ENCODE assay signal across 19 cellular contexts in genomic region chr20:61720348-61720696, GRCh38.
DNase-seq lines count a peak whose midpoint lies in the region; ATAC-seq and TF ChIP-seq lines count a peak whose summit lies in the region.
"Had no signal": no experiment of that assay in that cellular context is flagged by ENCODE, and none has a peak within 500 bp of the region (broad histone marks: within the 10 kb centered on the region; RNA-seq: fewer than 3 reads in every experiment).

No MANE protein-coding gene starts in this region.

- H3K4me3 ChIP-seq in MM.1S (ENCODE audit: low read length) (0 out of 2 replicates have a peak overlapping the region, but pooled peaks have one; percentile 11), upper lobe of right lung (no peak overlapping the region), suprapubic skin (no peak overlapping the region)

- H3K4me1 Mint-ChIP-seq in activated naive CD4-positive, alpha-beta T cell treated with anti-CD3 and anti-CD28 coated beads, Interleukin-2, amount 50 U/mL, for 24 hours = peaks cover 10% of the 10 kb centered on the region
- H3K4me1 Mint-ChIP-seq in dendritic cell treated with granulocyte-macrophage colony-stimulating factor and Interleukin-4, amounts not matched to agents 40 ng/mL and 50 ng/mL, for 4 days (ENCODE audit: low read depth) = no peaks in the 10 kb centered on the region

- no peaks in the 10 kb centered on the region for H3K27me3 Mint-ChIP-seq in activated naive CD4-positive, alpha-beta T cell treated with anti-CD3 and anti-CD28 coated beads, Interleukin-2, amount 50 U/mL, for 24 hours
- H3K27me3 Mint-ChIP-seq in dendritic cell treated with granulocyte-macrophage colony-stimulating factor and Interleukin-4, amounts not matched to agents 40 ng/mL and 50 ng/mL, for 4 days = peaks cover 5% of the 10 kb centered on the region

- H3K4me1 ChIP-seq in MM.1S (ENCODE audit: low read length) (no peaks in the 10 kb centered on the region), upper lobe of right lung (no peaks in the 10 kb centered on the region), suprapubic skin (peaks cover 5% of the 10 kb centered on the region)
- H3K4me1 ChIP-seq: breast epithelium, esophagus squamous epithelium had no signal

- no peak overlapping the region for H3K9ac ChIP-seq in MM.1S (ENCODE audit: low read length)

- H4K20me1 ChIP-seq in MM.1S (ENCODE audit: insufficient read depth, low read length) = no peaks in the 10 kb centered on the region

- TF ChIP-seq EP300 in suprapubic skin (IDR thresholded peaks at IDR 0.05) = no peak

- TF ChIP-seq CTCF in MM.1S (IDR thresholded peaks at IDR 0.05; ENCODE audit: low read length) (no peak), upper lobe of right lung (IDR thresholded peaks at IDR 0.05) (no peak), suprapubic skin (IDR thresholded peaks at IDR 0.05) (no peak)

- peak; percentile 20 for ATAC-seq in upper lobe of right lung
- no peak for ATAC-seq in GM18505 (IDR thresholded peaks at IDR 0.05; ENCODE audit: unreplicated experiment)
- ATAC-seq: left lobe of liver, WTC11 had no signal

- no peak overlapping the region for H3K27ac ChIP-seq in MM.1S (ENCODE audit: low read length)
- H3K27ac ChIP-seq in upper lobe of right lung = no peak overlapping the region
- no peak overlapping the region for H3K27ac ChIP-seq in suprapubic skin
- H3K27ac ChIP-seq: breast epithelium, esophagus squamous epithelium had no signal

- H3K9me3 ChIP-seq in MM.1S (replicated peaks; ENCODE audit: insufficient read depth, low read length) (no peaks in the 10 kb centered on the region), upper lobe of right lung (no peaks in the 10 kb centered on the region), suprapubic skin (no peaks in the 10 kb centered on the region)

- H3K9me2 ChIP-seq in MM.1S (replicated peaks; ENCODE audit: insufficient read depth, low read length) = no peaks in the 10 kb centered on the region

- TF ChIP-seq POLR2A in GM18505 (IDR thresholded peaks at IDR 0.05; ENCODE audit: borderline replicate concordance, extremely low read depth, insufficient read depth, insufficient read length) (no peak), suprapubic skin (IDR thresholded peaks at IDR 0.05) (no peak)

- H3K27me3 ChIP-seq in MM.1S (replicated peaks; ENCODE audit: insufficient read depth, low read length) (peaks cover 74% of the 10 kb centered on the region), upper lobe of right lung (no peaks in the 10 kb centered on the region), suprapubic skin (peaks cover 36% of the 10 kb centered on the region)

- no peak overlapping the region for H3K27ac Mint-ChIP-seq in activated naive CD4-positive, alpha-beta T cell treated with anti-CD3 and anti-CD28 coated beads, Interleukin-2, amount 50 U/mL, for 24 hours
- H3K27ac Mint-ChIP-seq in dendritic cell treated with granulocyte-macrophage colony-stimulating factor and Interleukin-4, amounts not matched to agents 40 ng/mL and 50 ng/mL, for 4 days = peak overlapping the region; percentile 57

- no peaks in the 10 kb centered on the region for H3K79me2 ChIP-seq in MM.1S (ENCODE audit: low read length)

- no peaks in the 10 kb centered on the region for H3K36me3 Mint-ChIP-seq in activated naive CD4-positive, alpha-beta T cell treated with anti-CD3 and anti-CD28 coated beads, Interleukin-2, amount 50 U/mL, for 24 hours
- H3K36me3 Mint-ChIP-seq in dendritic cell treated with granulocyte-macrophage colony-stimulating factor and Interleukin-4, amounts not matched to agents 40 ng/mL and 50 ng/mL, for 4 days (ENCODE audit: low read depth) = no peaks in the 10 kb centered on the region

- 49% methylated on average over 4 of the region's 4 CpGs for WGBS in suprapubic skin

- H3K4me2 ChIP-seq in MM.1S (ENCODE audit: low read depth, low read length) = no peak overlapping the region

- H3K4me3 Mint-ChIP-seq in activated naive CD4-positive, alpha-beta T cell treated with anti-CD3 and anti-CD28 coated beads, Interleukin-2, amount 50 U/mL, for 24 hours = peak overlapping the region; percentile 4
- H3K4me3 Mint-ChIP-seq in dendritic cell treated with granulocyte-macrophage colony-stimulating factor and Interleukin-4, amounts not matched to agents 40 ng/mL and 50 ng/mL, for 4 days = no peak overlapping the region
- H3K4me3 Mint-ChIP-seq: WTC11 had no signal

- no peak for DNase-seq in activated naive CD4-positive, alpha-beta T cell treated with anti-CD3 and anti-CD28 coated beads, Interleukin-2, amount 50 U/mL, for 16 hours
- DNase-seq in MM.1S (no peak), upper lobe of right lung (no peak), suprapubic skin (ENCODE audit: low spot score in 2 of 2) (no peak)
- DNase-seq: C1 segment of cervical spinal cord, DMS 273 treated with DMSO at 0.1 percent for 48 hours, esophagus squamous epithelium, IMR-90, NCI-H1105 treated with DMSO at 0.1 percent for 48 hours, NCI-H2029 treated with DMSO at 0.1 percent for 48 hours, NCI-H345, NCI-H82, T1000 had no signal

- H3K9me3 Mint-ChIP-seq in activated naive CD4-positive, alpha-beta T cell treated with anti-CD3 and anti-CD28 coated beads, Interleukin-2, amount 50 U/mL, for 24 hours = no peaks in the 10 kb centered on the region
- H3K9me3 Mint-ChIP-seq in dendritic cell treated with granulocyte-macrophage colony-stimulating factor and Interleukin-4, amounts not matched to agents 40 ng/mL and 50 ng/mL, for 4 days = peaks cover 11% of the 10 kb centered on the region

- H3K36me3 ChIP-seq in MM.1S (replicated peaks; ENCODE audit: insufficient read depth, low read length) (no peaks in the 10 kb centered on the region), upper lobe of right lung (no peaks in the 10 kb centered on the region), suprapubic skin (no peaks in the 10 kb centered on the region)
- H3K36me3 ChIP-seq: breast epithelium, esophagus squamous epithelium had no signal

- H3F3A ChIP-seq in MM.1S (ENCODE audit: insufficient read depth, low read length) = no peaks in the 10 kb centered on the region

- intact Hi-C loops in dendritic cell treated with granulocyte-macrophage colony-stimulating factor and Interleukin-4, amounts not matched to agents 40 ng/mL and 50 ng/mL, for 4 days (cut with micrococcal nuclease) = no loop called here
- intact Hi-C loops in upper lobe of right lung (cut with DNase I) = no loop called here

- H2AFZ ChIP-seq in MM.1S (ENCODE audit: low read length) = no peak overlapping the region
